In the genomic region with DNA sequence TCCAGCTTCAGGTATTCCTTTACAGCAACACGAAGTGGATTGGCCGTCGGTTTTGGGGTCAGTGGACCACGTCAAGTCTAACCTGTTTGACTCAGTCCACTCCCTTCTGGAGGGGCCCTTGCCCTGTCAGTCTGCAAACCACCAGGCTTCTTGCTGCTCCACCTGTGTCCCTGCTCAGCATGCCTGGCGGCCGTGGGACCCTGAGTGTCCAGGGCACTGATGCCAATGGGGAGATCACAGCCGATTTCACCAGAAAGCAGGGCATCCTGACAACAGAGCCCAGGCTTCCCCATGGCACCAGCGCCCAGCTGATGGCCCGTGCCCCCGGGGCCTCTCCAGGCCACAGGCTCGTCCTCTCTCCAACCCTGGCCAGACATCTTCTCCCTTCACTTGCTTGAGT, we compare ENCODE assay signal across 1 cellular context.
TF ChIP-seq lines count a peak whose summit lies in the region.

No MANE protein-coding gene starts in this region.

TF ChIP-seq in IMR-90, 13 proteins besides CTCF, POLR2A, EP300 and RAD21:
- TF ChIP-seq CEBPB (IDR thresholded peaks at IDR 0.05; ENCODE audit: low read depth, low read length) (no peak), MXI1 (IDR thresholded peaks at IDR 0.05; ENCODE audit: borderline replicate concordance, low read depth, low read length) (no peak), FOS (IDR thresholded peaks at IDR 0.05; ENCODE audit: low read depth, low read length) (no peak), MAFK (IDR thresholded peaks at IDR 0.05; ENCODE audit: low read depth, low read length) (no peak), RCOR1 (IDR thresholded peaks at IDR 0.05; ENCODE audit: insufficient replicate concordance, low read length) (no peak), SMC3 (IDR thresholded peaks at IDR 0.05; ENCODE audit: low read depth, low read length) (no peak), BHLHE40 (IDR thresholded peaks at IDR 0.05; ENCODE audit: low read depth, low read length) (no peak), NFE2L2 (IDR thresholded peaks at IDR 0.05; ENCODE audit: low read depth, low read length) (no peak), MAZ (IDR thresholded peaks at IDR 0.05; ENCODE audit: borderline replicate concordance, low read depth, low read length) (no peak), CHD1 (IDR thresholded peaks at IDR 0.05; ENCODE audit: low read depth, low read length) (no peak), RFX5 (IDR thresholded peaks at IDR 0.05; ENCODE audit: low read depth, low read length) (no peak)
- TF ChIP-seq, protein P1, sequence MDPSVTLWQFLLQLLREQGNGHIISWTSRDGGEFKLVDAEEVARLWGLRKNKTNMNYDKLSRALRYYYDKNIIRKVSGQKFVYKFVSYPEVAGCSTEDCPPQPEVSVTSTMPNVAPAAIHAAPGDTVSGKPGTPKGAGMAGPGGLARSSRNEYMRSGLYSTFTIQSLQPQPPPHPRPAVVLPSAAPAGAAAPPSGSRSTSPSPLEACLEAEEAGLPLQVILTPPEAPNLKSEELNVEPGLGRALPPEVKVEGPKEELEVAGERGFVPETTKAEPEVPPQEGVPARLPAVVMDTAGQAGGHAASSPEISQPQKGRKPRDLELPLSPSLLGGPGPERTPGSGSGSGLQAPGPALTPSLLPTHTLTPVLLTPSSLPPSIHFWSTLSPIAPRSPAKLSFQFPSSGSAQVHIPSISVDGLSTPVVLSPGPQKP (IDR thresholded peaks at IDR 0.05; ENCODE audit: borderline replicate concordance, low read depth, low read length) = no peak
- TF ChIP-seq, protein P2, sequence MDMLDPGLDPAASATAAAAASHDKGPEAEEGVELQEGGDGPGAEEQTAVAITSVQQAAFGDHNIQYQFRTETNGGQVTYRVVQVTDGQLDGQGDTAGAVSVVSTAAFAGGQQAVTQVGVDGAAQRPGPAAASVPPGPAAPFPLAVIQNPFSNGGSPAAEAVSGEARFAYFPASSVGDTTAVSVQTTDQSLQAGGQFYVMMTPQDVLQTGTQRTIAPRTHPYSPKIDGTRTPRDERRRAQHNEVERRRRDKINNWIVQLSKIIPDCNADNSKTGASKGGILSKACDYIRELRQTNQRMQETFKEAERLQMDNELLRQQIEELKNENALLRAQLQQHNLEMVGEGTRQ (IDR thresholded peaks at IDR 0.05; ENCODE audit: low read depth, low read length) = no peak
